In genomic region chr15:57218826-57219576, GRCh38 we compare ENCODE assay signal across 8 cellular contexts.
A peak's percentile ranks its signal among the peaks of the same experiment; 100 is the strongest.
DNase-seq lines count a peak whose midpoint lies in the region; ATAC-seq and TF ChIP-seq lines count a peak whose summit lies in the region.

No MANE protein-coding gene starts in this region.

- no peak for TF ChIP-seq CTCF in hepatocyte (IDR thresholded peaks at IDR 0.05; ENCODE audit: poor library complexity)

- DNase-seq in AML-193 (lab: John Stamatoyannopoulos, UW) (peak; percentile 85 to 87), LoVo (ENCODE audit: low spot score) (peak; percentile 66), SHP77 treated with DMSO at 0.1 percent for 48 hours (lab: John Stamatoyannopoulos, UW) (peak; percentile 89), hepatocyte (ENCODE audit: low spot score) (peak; percentile 65), SKM-1 treated with dmso at 0.1 percent for 144 hours (lab: John Stamatoyannopoulos, UW; ENCODE audit: unreplicated experiment) (no peak), NCI-H226 (no peak)
- DNase-seq in activated CD8-positive, alpha-beta memory T cell treated with anti-CD3 and anti-CD28 coated beads for 24 hours = no peak

- H3K9me2 ChIP-seq in hepatocyte (replicated peaks; ENCODE audit: insufficient read depth) = no peaks in the 10 kb centered on the region

- no peak overlapping the region for H2AFZ ChIP-seq in hepatocyte

- no peaks in the 10 kb centered on the region for H3K36me3 ChIP-seq in hepatocyte (replicated peaks; ENCODE audit: insufficient read depth, low read depth)

- H3K79me2 ChIP-seq in hepatocyte = peaks cover 90% of the 10 kb centered on the region

- H4K20me1 ChIP-seq in hepatocyte (ENCODE audit: insufficient read depth, poor library complexity, severe bottlenecking) = no peaks in the 10 kb centered on the region

- WGBS in hepatocyte (ENCODE audit: low lambda C conversion rate, missing lambda C conversion rate) = 57% methylated on average over 2 of the region's 2 CpGs

- no peaks in the 10 kb centered on the region for H3K9me3 ChIP-seq in hepatocyte (ENCODE audit: low read depth)

- H3K27me3 ChIP-seq in hepatocyte = no peaks in the 10 kb centered on the region

- peak overlapping the region; percentile 6 for H3K4me3 ChIP-seq in hepatocyte

- H3K4me1 ChIP-seq in hepatocyte (ENCODE audit: insufficient read depth) = peaks cover 42% of the 10 kb centered on the region

- H3K4me2 ChIP-seq in hepatocyte = peak overlapping the region; percentile 63

- H3K27ac ChIP-seq in hepatocyte = peak overlapping the region; percentile 70

- no peak for ATAC-seq in HG03521 (IDR thresholded peaks at IDR 0.05; ENCODE audit: unreplicated experiment)

Comparison
In these comparisons a context has a peak if more than half of its experiments do, and no peak if none do; other contexts are left out.
1. DNase-seq: peak in AML-193 (2 of 2), LoVo (single experiment), SHP77 treated with DMSO at 0.1 percent for 48 hours (single experiment) and hepatocyte (single experiment); none in SKM-1 treated with dmso at 0.1 percent for 144 hours (single experiment), NCI-H226 (single experiment) and activated CD8-positive, alpha-beta memory T cell treated with anti-CD3 and anti-CD28 coated beads for 24 hours (single experiment).